Comparison of ENCODE assay signal across 11 cellular contexts in the genomic region with DNA sequence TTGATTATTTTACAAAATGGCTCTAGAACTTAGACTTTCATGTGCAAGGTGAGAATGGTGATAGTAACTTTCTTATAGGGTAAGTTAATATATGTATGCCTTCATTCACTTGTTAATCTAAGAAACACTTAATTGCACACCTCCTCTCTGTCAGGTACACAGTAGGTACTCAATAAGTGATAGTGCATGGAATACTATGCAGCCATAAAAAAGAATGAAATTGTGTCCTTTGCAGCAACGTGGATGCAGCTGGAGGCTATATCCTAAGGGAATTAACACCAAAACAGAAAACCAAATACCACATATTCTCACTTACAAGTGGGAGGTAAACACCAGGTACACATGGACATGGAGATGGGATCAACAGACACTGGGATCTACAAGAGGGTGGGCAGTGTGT. TPM values are rescaled to one million over a fixed set of nuclear protein-coding genes. Genes with fewer than 3 reads are reported as not detected.
"Had no signal": no experiment of that assay in that cellular context is flagged by ENCODE, and none has a peak within 500 bp of the region (broad histone marks: within the 10 kb centered on the region; RNA-seq: fewer than 3 reads in every experiment).

No MANE protein-coding gene starts in this region.

- DNase-seq: H9, HCEC 1CT, Kasumi-1, KG1 had no signal

- H3K27me3 Mint-ChIP-seq: IgD-negative memory B cell had no signal

- H3K4me1 Mint-ChIP-seq: IgD-negative memory B cell had no signal

- ATAC-seq: HepG2 had no signal

- H3K4me3 ChIP-seq: GM23338 had no signal

- H3K4me3 Mint-ChIP-seq: GM23338, H9 had no signal

- FAIRE-seq: H1, H54, HepG2 had no signal

- H3K27ac ChIP-seq: HL-60 had no signal

- H3K27ac Mint-ChIP-seq: GM23338, H9, IgD-negative memory B cell had no signal

- H3K36me3 Mint-ChIP-seq: IgD-negative memory B cell had no signal

- H3K9me3 Mint-ChIP-seq: GM23338, H9 had no signal

- H3K4me2 ChIP-seq: GM23338 had no signal

RNA-seq across cellular contexts. Expression of a gene that starts 17.6 kb away (rescaled TPM):
- total RNA-seq: HepG2, HT1080 had no signal
- polyA plus RNA-seq: HepG2, IgD-negative memory B cell had no signal
